ENCODE assay signal across 8 cellular contexts in genomic region chr21:36385909-36386642, GRCh38. TPM values are rescaled to one million over a fixed set of nuclear protein-coding genes. Genes with fewer than 3 reads are reported as not detected.
DNase-seq lines count a peak whose midpoint lies in the region; ATAC-seq lines count a peak whose summit lies in the region.

No MANE protein-coding gene starts in this region.

- ATAC-seq in GM19395 (IDR thresholded peaks at IDR 0.05; ENCODE audit: unreplicated experiment): peak; percentile 16
- ATAC-seq in activated T-helper 17 cell treated with anti-CD3 and anti-CD28 coated beads, Interleukin-2, amount 50 U/mL, for 72 hours (replicated peaks): peak; percentile 1

- no peaks in the 10 kb centered on the region for H3K9me3 Mint-ChIP-seq in activated T-helper 17 cell treated with anti-CD3 and anti-CD28 coated beads, Interleukin-2, amount 50 U/mL, for 72 hours

- H3K27ac Mint-ChIP-seq in activated T-helper 17 cell treated with anti-CD3 and anti-CD28 coated beads, Interleukin-2, amount 50 U/mL, for 72 hours: peak overlapping the region; percentile 38

- no peaks in the 10 kb centered on the region for H3K4me1 Mint-ChIP-seq in activated T-helper 17 cell treated with anti-CD3 and anti-CD28 coated beads, Interleukin-2, amount 50 U/mL, for 72 hours

- no peaks in the 10 kb centered on the region for H3K4me1 ChIP-seq in thymus (ENCODE audit: control insufficient read depth, insufficient read depth, low read length)

- H3K27me3 ChIP-seq in thymus (ENCODE audit: control insufficient read depth, insufficient read depth): no peaks in the 10 kb centered on the region

- intact Hi-C loops in posterior cingulate gyrus (cut with DNase I): no loop called here

- H3K9me3 ChIP-seq in thymus (ENCODE audit: control insufficient read depth): no peaks in the 10 kb centered on the region

- WGBS in thymus: 86% methylated on average over 23 of the region's 23 CpGs

- peak overlapping the region; percentile 82 for H3K4me3 Mint-ChIP-seq in activated T-helper 17 cell treated with anti-CD3 and anti-CD28 coated beads, Interleukin-2, amount 50 U/mL, for 72 hours

- H3K36me3 Mint-ChIP-seq in activated T-helper 17 cell treated with anti-CD3 and anti-CD28 coated beads, Interleukin-2, amount 50 U/mL, for 72 hours (ENCODE audit: low read depth): peaks cover 44% of the 10 kb centered on the region

- peaks cover 3% of the 10 kb centered on the region for H3K36me3 ChIP-seq in thymus (ENCODE audit: control insufficient read depth, insufficient read depth)

- no peaks in the 10 kb centered on the region for H3K27me3 Mint-ChIP-seq in activated T-helper 17 cell treated with anti-CD3 and anti-CD28 coated beads, Interleukin-2, amount 50 U/mL, for 72 hours

- DNase-seq in A172 (ENCODE audit: low spot score) (peak; percentile 27), iris pigment epithelial cell (ENCODE audit: low read depth) (peak; percentile 18), HK-2 (ENCODE audit: unreplicated experiment) (no peak), posterior cingulate gyrus (no peak), dedifferentiated amniotic fluid mesenchymal stem cell (ENCODE audit: extremely low spot score) (no peak)

- H3K4me3 ChIP-seq in thymus (ENCODE audit: low read length): peak overlapping the region; percentile 68

- H3K27ac ChIP-seq in thymus (ENCODE audit: low read depth): no peak overlapping the region

RNA-seq across cellular contexts. Expression of gene CHAF1B, which starts 0.9 kb away (rescaled TPM):
- total RNA-seq in A172 (2014; rRNA removed; shearing (Covaris generic)): 25.9 and 33.9 TPM in 2 replicates
- total RNA-seq in activated T-helper 17 cell treated with anti-CD3 and anti-CD28 coated beads, Interleukin-2, amount 50 U/mL, for 72 hours: 10 to 100 TPM; 23.3 to 30.3 TPM
- 1.8 TPM for polyA plus RNA-seq in thymus

Comparison
In these comparisons a context has a peak if more than half of its experiments do, and no peak if none do; other contexts are left out.
1. DNase-seq: peak in A172 (single experiment) and iris pigment epithelial cell (single experiment); none in HK-2 (single experiment), posterior cingulate gyrus (0 of 10) and dedifferentiated amniotic fluid mesenchymal stem cell (single experiment).